16 cellular contexts compared by ENCODE assay signal in the genomic region with DNA sequence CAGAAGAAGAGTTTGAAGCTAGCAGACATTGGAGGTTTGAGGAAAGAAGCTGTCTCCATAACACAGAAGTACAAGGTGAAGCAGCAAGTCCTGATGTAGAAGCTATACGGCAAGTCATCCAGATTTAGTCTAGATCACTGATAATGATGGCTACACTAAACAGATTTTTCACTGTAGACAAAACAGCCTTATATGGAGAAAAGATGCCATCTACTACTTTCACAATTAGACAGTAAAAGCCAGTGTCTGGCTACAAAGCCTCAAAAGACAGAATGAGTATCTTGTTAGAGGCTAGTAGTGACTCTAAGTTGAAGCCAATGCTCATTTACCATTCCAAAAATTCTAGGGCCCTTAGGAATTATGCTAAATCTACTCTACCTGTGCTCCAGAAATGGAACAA.
"Had no signal": no experiment of that assay in that cellular context is flagged by ENCODE, and none has a peak within 500 bp of the region (broad histone marks: within the 10 kb centered on the region; RNA-seq: fewer than 3 reads in every experiment).

No MANE protein-coding gene starts in this region.

- FAIRE-seq: colon, endometrium, islet of Langerhans, pancreas had no signal

- DNase-seq: activated gamma-delta T cell; amygdala; body of pancreas; caudate nucleus; left colon; lower lobe of right lung; pancreas; retina; stimulated activated CD4-positive, alpha-beta T cell treated with anti-CD3 and anti-CD28 coated beads, Interleukin-4, amount 100 ng/mL, for 1 hour; stimulated activated naive CD4-positive, alpha-beta T cell; T-helper 9 cell; transverse colon had no signal

- ATAC-seq: body of pancreas, esophagus mucosa, left colon, lower lobe of right lung, pancreas had no signal
